Comparison of ENCODE assay signal across 8 cellular contexts in genomic region chr4:15653864-15654391, GRCh38. TPM values are rescaled to one million over a fixed set of nuclear protein-coding genes. Genes with fewer than 3 reads are reported as not detected.
DNase-seq lines count a peak whose midpoint lies in the region; ATAC-seq and TF ChIP-seq lines count a peak whose summit lies in the region.

No MANE protein-coding gene starts in this region.

- no peaks in the 10 kb centered on the region for H3K27me3 ChIP-seq in mucosa of rectum (ENCODE audit: control insufficient read depth in 2 of 2, insufficient read depth in 2 of 2, low read length in 2 of 2)

- DNase-seq in Right ventricle myocardium superior (no peak), cardiac septum (ENCODE audit: low spot score) (no peak), SK-N-DZ (ENCODE audit: low spot score) (peak; percentile 51), endothelial cell (ENCODE audit: low spot score) (no peak), NCI-H1048 (lab: John Stamatoyannopoulos, UW) (no peak), GDM1 (lab: John Stamatoyannopoulos, UW) (no peak)

- peaks cover 14 to 29% of the 10 kb centered on the region in 2 donors for H3K4me1 ChIP-seq in mucosa of rectum (ENCODE audit: control insufficient read depth in 2 of 2, insufficient read depth in 2 of 2, low read length in 2 of 2)

- intact Hi-C loops in Right ventricle myocardium superior (cut with DNase I): no loop called here
- intact Hi-C loops in cardiac septum (cut with DNase I): loop anchor here (5.0 to 10.0 kb wide), 4 partner anchors 177 to 649 kb away; partner anchors contain the start of genes CPEB2 and TAPT1

- H3K4me3 ChIP-seq in mucosa of rectum (ENCODE audit: low read length in 2 of 2): peak overlapping the region; percentile 67 to 87

- no peaks in the 10 kb centered on the region for H3K9me3 ChIP-seq in mucosa of rectum (ENCODE audit: control insufficient read depth in 2 of 2, low read length in 2 of 2)

- H3K9ac ChIP-seq in mucosa of rectum (ENCODE audit: low read depth in 1 of 2, low read length in 2 of 2): peak overlapping the region; percentile 27 to 98

- H3K4me1 Mint-ChIP-seq in endothelial cell (ENCODE audit: unreplicated experiment): peaks cover 34% of the 10 kb centered on the region

- H3K27ac Mint-ChIP-seq in endothelial cell (ENCODE audit: unreplicated experiment): peak overlapping the region; percentile 89

- no peak for TF ChIP-seq CTCF in endothelial cell (IDR thresholded peaks at IDR 0.05; ENCODE audit: unreplicated experiment)

- no peaks in the 10 kb centered on the region for H3K36me3 ChIP-seq in mucosa of rectum (ENCODE audit: control insufficient read depth in 2 of 2, insufficient read depth in 2 of 2, low read length in 2 of 2)

- peaks cover 13% of the 10 kb centered on the region for H3K27me3 Mint-ChIP-seq in endothelial cell (ENCODE audit: unreplicated experiment)

- no peaks in the 10 kb centered on the region for H3K36me3 Mint-ChIP-seq in endothelial cell (ENCODE audit: low read depth, unreplicated experiment)

- H3K27ac ChIP-seq in mucosa of rectum (ENCODE audit: low read depth in 2 of 2, low read length in 2 of 2): peak overlapping the region; percentile 96 to 98

- peak; percentile 7 for ATAC-seq in Right ventricle myocardium superior (ENCODE audit: poor library complexity)
- ATAC-seq in HG03378 (IDR thresholded peaks at IDR 0.05; ENCODE audit: unreplicated experiment): peak; percentile 37

- H3K4me3 Mint-ChIP-seq in endothelial cell (ENCODE audit: unreplicated experiment): peak overlapping the region; percentile 99

- H3K9me3 Mint-ChIP-seq in endothelial cell (ENCODE audit: unreplicated experiment): no peaks in the 10 kb centered on the region

RNA-seq across cellular contexts. Expression of gene FBXL5, which starts 1.2 kb away (rescaled TPM):
- total RNA-seq in Right ventricle myocardium superior (99.0 TPM), cardiac septum (60.9 TPM), endothelial cell (ENCODE audit: unreplicated experiment) (60.6 TPM)
- polyA plus RNA-seq in SK-N-DZ (2014; cell fraction: cytosol; rRNA removed): 24.9 and 30.2 TPM in 2 replicates
- polyA plus RNA-seq in SK-N-DZ (2014; cell fraction: nucleus; rRNA removed): 17.6 and 27.4 TPM in 2 replicates

RNA-seq across cellular contexts. Expression of gene FAM200B, which starts 27.7 kb away (rescaled TPM):
- total RNA-seq in Right ventricle myocardium superior (25.5 TPM), cardiac septum (21.6 TPM), endothelial cell (ENCODE audit: unreplicated experiment) (22.8 TPM)
- polyA plus RNA-seq in SK-N-DZ (2014; cell fraction: cytosol; rRNA removed): 37.4 and 43.1 TPM in 2 replicates
- 33.7 and 47.3 TPM in 2 replicates for polyA plus RNA-seq in SK-N-DZ (2014; cell fraction: nucleus; rRNA removed)

RNA-seq across cellular contexts. Expression of gene BST1, which starts 48.9 kb away (rescaled TPM):
- 2.6 TPM for total RNA-seq in Right ventricle myocardium superior
- 2.5 TPM for total RNA-seq in cardiac septum
- polyA plus RNA-seq in SK-N-DZ (2014; cell fraction: cytosol; rRNA removed): 1.4 and 2.2 TPM in 2 replicates
- 1.2 and 1.8 TPM in 2 replicates for polyA plus RNA-seq in SK-N-DZ (2014; cell fraction: nucleus; rRNA removed)
- total RNA-seq in endothelial cell (ENCODE audit: unreplicated experiment): 12.6 TPM
